Comparison of ENCODE assay signal across 21 cellular contexts in the genomic region with DNA sequence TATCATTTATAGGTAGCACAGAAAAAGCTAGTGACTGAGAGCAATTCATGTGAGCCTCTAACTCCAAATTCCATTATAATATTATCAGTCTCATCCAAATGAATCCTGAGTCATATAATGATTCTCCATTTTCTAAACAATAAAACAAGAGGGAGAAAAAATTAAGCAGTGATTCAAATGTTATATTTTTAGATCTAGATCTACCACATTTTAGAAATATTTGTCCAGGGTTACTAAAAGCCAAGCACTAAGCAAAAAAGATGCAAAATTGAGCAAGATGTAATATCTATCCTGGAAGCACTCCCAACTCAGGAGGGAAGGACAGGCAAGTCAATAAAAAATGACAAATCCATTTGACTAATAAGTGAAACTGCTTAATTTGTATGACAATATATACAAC.
A peak's percentile ranks its signal among the peaks of the same experiment; 100 is the strongest.
DNase-seq lines count a peak whose midpoint lies in the region; ATAC-seq and FAIRE-seq lines count a peak whose summit lies in the region.
"Had no signal": no experiment of that assay in that cellular context is flagged by ENCODE, and none has a peak within 500 bp of the region (broad histone marks: within the 10 kb centered on the region; RNA-seq: fewer than 3 reads in every experiment).

No MANE protein-coding gene starts in this region.

- in situ Hi-C loops in GM23248 (cut with MboI): loop anchor here (25.0 kb wide), 1 partner anchor 1251 kb away; no protein-coding TSS in a partner anchor

- H3K9me2 ChIP-seq in GM23248 (ENCODE audit: insufficient read depth): no peaks in the 10 kb centered on the region

- H3K36me3 Mint-ChIP-seq in naive thymus-derived CD8-positive, alpha-beta T cell: peaks cover 8 to 18% (median 17%) of the 10 kb centered on the region in 3 donors

- no peak overlapping the region for H2AFZ ChIP-seq in GM23248

- peak; percentile 60 for DNase-seq in AG08395 (ENCODE audit: low spot score)
- peak; percentile 78 for DNase-seq in GM23248
- DNase-seq in left lobe of liver (ENCODE audit: low spot score): no peak
- DNase-seq in effector CD8-positive, alpha-beta T cell (lab: John Stamatoyannopoulos, UW): no peak
- no peak for DNase-seq in naive thymus-derived CD8-positive, alpha-beta T cell
- DNase-seq in DMS79 (lab: John Stamatoyannopoulos, UW): no peak
- DNase-seq in activated CD8-positive, alpha-beta memory T cell treated with anti-CD3 and anti-CD28 coated beads, Interleukin-2, amount 50 U/mL, for 4 hours: no peak
- DNase-seq: activated CD4-positive, alpha-beta T cell treated with anti-CD3 and anti-CD28 coated beads for 4 hours; activated CD8-positive, alpha-beta memory T cell treated with anti-CD3 and anti-CD28 coated beads, Interleukin-2, amount 10 ng/mL, durations not matched to agents 7 days and 5 days; caudate nucleus; CD8-positive, alpha-beta memory T cell; DND-41; dorsolateral prefrontal cortex; GOT3; hippocampal formation; KG1; kidney glomerular epithelial cell; NCI-H1048; NCI-H2029 treated with DMSO at 0.1 percent for 48 hours had no signal

- peak; percentile 12 for FAIRE-seq in endometrium (lab: Jason Lieb, UNC)

- H3K27me3 ChIP-seq in GM23248 (replicated peaks; ENCODE audit: insufficient read depth): no peaks in the 10 kb centered on the region
- H3K27me3 ChIP-seq: dorsolateral prefrontal cortex had no signal

- peaks cover 33% of the 10 kb centered on the region for H3K4me1 ChIP-seq in GM23248 (ENCODE audit: insufficient read depth)

- H3K9me3 ChIP-seq in GM23248 (ENCODE audit: low read depth): no peaks in the 10 kb centered on the region

- H3K79me2 ChIP-seq in GM23248 (ENCODE audit: insufficient read depth): peaks cover 19% of the 10 kb centered on the region

- no peak overlapping the region for H3K4me3 ChIP-seq in GM23248
- H3K4me3 ChIP-seq: dorsolateral prefrontal cortex had no signal

- H3K36me3 ChIP-seq in GM23248 (ENCODE audit: low read depth): no peaks in the 10 kb centered on the region

- no peaks in the 10 kb centered on the region for H3K27me3 Mint-ChIP-seq in naive thymus-derived CD8-positive, alpha-beta T cell
- H3K27me3 Mint-ChIP-seq: activated CD8-positive, alpha-beta memory T cell treated with anti-CD3 and anti-CD28 coated beads, Interleukin-2, amount 10 ng/mL, durations not matched to agents 7 days and 5 days; CD8-positive, alpha-beta memory T cell had no signal

- peaks cover 35% of the 10 kb centered on the region for H3F3A ChIP-seq in GM23248 (ENCODE audit: insufficient read depth)

- H3K27ac ChIP-seq in GM23248: peak overlapping the region; percentile 64
- H3K27ac ChIP-seq: dorsolateral prefrontal cortex had no signal

- POLR2A ChIA-PET in naive thymus-derived CD8-positive, alpha-beta T cell (lab: Charles Lee): no interaction called here

- peak; percentile 43 for ATAC-seq in left lobe of liver
- no peak for ATAC-seq in naive thymus-derived CD8-positive, alpha-beta T cell
- ATAC-seq: activated CD8-positive, alpha-beta memory T cell treated with anti-CD3 and anti-CD28 coated beads, Interleukin-2, amount 10 ng/mL, durations not matched to agents 7 days and 5 days had no signal

- H3K4me2 ChIP-seq in GM23248 (ENCODE audit: unreplicated experiment): peak overlapping the region; percentile 59

- peaks cover 0 to 19% (median 5%) of the 10 kb centered on the region in 4 donors for H3K4me1 Mint-ChIP-seq in naive thymus-derived CD8-positive, alpha-beta T cell

- no peaks in the 10 kb centered on the region for H4K20me1 ChIP-seq in GM23248 (ENCODE audit: insufficient read depth)

- H3K9ac ChIP-seq in GM23248: no peak overlapping the region

- H3K4me3 Mint-ChIP-seq in naive thymus-derived CD8-positive, alpha-beta T cell: no peak overlapping the region
- H3K4me3 Mint-ChIP-seq: activated CD8-positive, alpha-beta memory T cell treated with anti-CD3 and anti-CD28 coated beads, Interleukin-2, amount 10 ng/mL, durations not matched to agents 7 days and 5 days; CD8-positive, alpha-beta memory T cell had no signal

- peaks cover 0 to 5% (median 0%) of the 10 kb centered on the region in 9 donors for H3K9me3 Mint-ChIP-seq in naive thymus-derived CD8-positive, alpha-beta T cell

- peak overlapping the region in 1 of 10 donors; percentile 35 for H3K27ac Mint-ChIP-seq in naive thymus-derived CD8-positive, alpha-beta T cell
- H3K27ac Mint-ChIP-seq: activated CD8-positive, alpha-beta memory T cell treated with anti-CD3 and anti-CD28 coated beads, Interleukin-2, amount 10 ng/mL, durations not matched to agents 7 days and 5 days; activated T-helper 2 cell treated with anti-CD3 and anti-CD28 coated beads, Interferon-gamma antibody, Interleukin-2, Interleukin-4, amounts not matched to agents 10 μg/mL and 5 μg/mL and 100 μg/mL, durations not matched to agents 14 hours and 24 hours and 36 hours had no signal

Comparison
In these comparisons a context has a peak if more than half of its experiments do, and no peak if none do; other contexts are left out.
1. DNase-seq: peak in AG08395 (single experiment) and GM23248 (single experiment); none in left lobe of liver (single experiment), effector CD8-positive, alpha-beta T cell (single experiment), naive thymus-derived CD8-positive, alpha-beta T cell (0 of 10), DMS79 (single experiment) and activated CD8-positive, alpha-beta memory T cell treated with anti-CD3 and anti-CD28 coated beads, Interleukin-2, amount 50 U/mL, for 4 hours (single experiment).